Comparison of ENCODE assay signal across 9 cellular contexts in genomic region chr17:81858967-81859905, GRCh38. TPM values are rescaled to one million over a fixed set of nuclear protein-coding genes. Genes with fewer than 3 reads are reported as not detected.
DNase-seq lines count a peak whose midpoint lies in the region; ATAC-seq and TF ChIP-seq lines count a peak whose summit lies in the region.
"Had no signal": no experiment of that assay in that cellular context is flagged by ENCODE, and none has a peak within 500 bp of the region (broad histone marks: within the 10 kb centered on the region; RNA-seq: fewer than 3 reads in every experiment).

No MANE protein-coding gene starts in this region.

- H3K36me3 ChIP-seq in H7 (replicated peaks; ENCODE audit: control insufficient read depth, insufficient read depth, low read length) (peaks cover 30% of the 10 kb centered on the region), skeletal muscle tissue (ENCODE audit: control insufficient read depth in 3 of 3, insufficient read depth in 3 of 3, low read length in 3 of 3) (peaks cover 27 to 33% (median 31%) of the 10 kb centered on the region in 3 donors)

- intact Hi-C loops in sciatic nerve (cut with DNase I): no loop called here

- H3K27me3 ChIP-seq in H7 (ENCODE audit: control insufficient read depth, insufficient read depth, low read length) (no peaks in the 10 kb centered on the region), skeletal muscle tissue (ENCODE audit: control insufficient read depth in 3 of 3, insufficient read depth in 3 of 3, low read length in 3 of 3) (no peaks in the 10 kb centered on the region)

- H3K4me3 ChIP-seq in H7 (ENCODE audit: insufficient read depth, low read depth, low read length): peak overlapping the region; percentile 81
- peak overlapping the region; percentile 92 for H3K4me3 ChIP-seq in fibroblast of pulmonary artery (replicated peaks; ENCODE audit: low read depth, low read length)
- peak overlapping the region; percentile 73 to 87 (median 80) for H3K4me3 ChIP-seq in skeletal muscle tissue (ENCODE audit: low read length in 3 of 3)

- peaks cover 57 to 69% (median 61%) of the 10 kb centered on the region in 3 donors for H3K4me1 ChIP-seq in skeletal muscle tissue (ENCODE audit: control insufficient read depth in 3 of 3, insufficient read depth in 3 of 3, low read length in 3 of 3)

- H3K27ac ChIP-seq in skeletal muscle tissue (ENCODE audit: low read depth, low read length): peak overlapping the region; percentile 87

- ATAC-seq in GM18505 (IDR thresholded peaks at IDR 0.05; ENCODE audit: unreplicated experiment) (no peak), sciatic nerve (no peak), GM19328 (IDR thresholded peaks at IDR 0.05; ENCODE audit: unreplicated experiment) (no peak)

- no peak for TF ChIP-seq POLR2A in GM18505 (IDR thresholded peaks at IDR 0.05; ENCODE audit: borderline replicate concordance, extremely low read depth, insufficient read depth, insufficient read length)

- DNase-seq in H7: peak; percentile 20
- DNase-seq in SK-MEL-5 (ENCODE audit: low read depth, low spot score): peak; percentile 38
- DNase-seq in fibroblast of pulmonary artery (ENCODE audit: low read depth): peak; percentile 33
- no peak for DNase-seq in T-helper 9 cell
- DNase-seq in sciatic nerve (ENCODE audit: low spot score): no peak

- no peaks in the 10 kb centered on the region for H3K9me3 ChIP-seq in skeletal muscle tissue (ENCODE audit: control insufficient read depth in 3 of 3, low read length in 3 of 3)

- in situ Hi-C loops in SK-MEL-5 (cut with HindIII; ENCODE audit: low pct_unique_long_range_greater_than_20kb, low sequenced_read_pairs): no loop called here

- H3K9ac ChIP-seq in skeletal muscle tissue (ENCODE audit: low read depth in 1 of 3, low read length in 3 of 3): peak overlapping the region; percentile 73 to 92 (median 89)

- TF ChIP-seq CTCF in fibroblast of pulmonary artery (IDR thresholded peaks at IDR 0.05; ENCODE audit: low read length, missing control alignments): no peak

RNA-seq across cellular contexts. Expression of gene P4HB, which starts 1.1 kb away (rescaled TPM):
- total RNA-seq in H7 (2014; rRNA removed; shearing (Covaris generic)): 421 and 528 TPM in 2 replicates
- 1,826 and 1,949 TPM in 2 replicates for total RNA-seq in SK-MEL-5 (2014; rRNA removed; shearing (Covaris generic))
- 4,439 and 5,254 TPM in 2 replicates for polyA plus RNA-seq in SK-MEL-5 (2015; cell fraction: cytosol; rRNA removed)
- polyA plus RNA-seq in SK-MEL-5 (2015; cell fraction: nucleus; rRNA removed): 1,279 and 1,508 TPM in 2 replicates
- total RNA-seq in skeletal muscle tissue (264 TPM), sciatic nerve (248 TPM)

RNA-seq across cellular contexts. Expression of gene ARHGDIA, which starts 11.9 kb away (rescaled TPM):
- 127 and 158 TPM in 2 replicates for total RNA-seq in H7 (2014; rRNA removed; shearing (Covaris generic))
- total RNA-seq in SK-MEL-5 (2014; rRNA removed; shearing (Covaris generic)): 288 and 306 TPM in 2 replicates
- 1,017 and 1,021 TPM in 2 replicates for polyA plus RNA-seq in SK-MEL-5 (2015; cell fraction: cytosol; rRNA removed)
- polyA plus RNA-seq in SK-MEL-5 (2015; cell fraction: nucleus; rRNA removed): 496 and 560 TPM in 2 replicates
- 43.3 TPM for total RNA-seq in skeletal muscle tissue
- total RNA-seq in sciatic nerve: 387 TPM

RNA-seq across cellular contexts. Expression of gene PPP1R27, which starts 24.4 kb away (rescaled TPM):
- total RNA-seq in H7 (2014; rRNA removed; shearing (Covaris generic)): not detected in 2 replicates
- total RNA-seq in SK-MEL-5 (2014; rRNA removed; shearing (Covaris generic)): 0.56 and 0.63 TPM in 2 replicates
- 0.80 and 1.5 TPM in 2 replicates for polyA plus RNA-seq in SK-MEL-5 (2015; cell fraction: cytosol; rRNA removed)
- polyA plus RNA-seq in SK-MEL-5 (2015; cell fraction: nucleus; rRNA removed): 0.67 and 1.1 TPM in 2 replicates
- 35.0 TPM for total RNA-seq in skeletal muscle tissue
- total RNA-seq in sciatic nerve: not detected
- total RNA-seq: activated CD8-positive, alpha-beta memory T cell treated with anti-CD3 and anti-CD28 coated beads for 36 hours had no signal

RNA-seq across cellular contexts. Expression of gene MCRIP1, which starts 26.1 kb away (rescaled TPM):
- total RNA-seq in H7 (2014; rRNA removed; shearing (Covaris generic)): 180 and 204 TPM in 2 replicates
- total RNA-seq in SK-MEL-5 (2014; rRNA removed; shearing (Covaris generic)): 144 and 162 TPM in 2 replicates
- 204 and 284 TPM in 2 replicates for polyA plus RNA-seq in SK-MEL-5 (2015; cell fraction: cytosol; rRNA removed)
- polyA plus RNA-seq in SK-MEL-5 (2015; cell fraction: nucleus; rRNA removed): 103 and 138 TPM in 2 replicates
- total RNA-seq in skeletal muscle tissue (81.9 TPM), sciatic nerve (91.5 TPM)

RNA-seq across cellular contexts. Expression of gene ALYREF, which starts 32.1 kb away (rescaled TPM):
- 195 and 271 TPM in 2 replicates for total RNA-seq in H7 (2014; rRNA removed; shearing (Covaris generic))
- 245 and 252 TPM in 2 replicates for total RNA-seq in SK-MEL-5 (2014; rRNA removed; shearing (Covaris generic))
- 200 and 214 TPM in 2 replicates for polyA plus RNA-seq in SK-MEL-5 (2015; cell fraction: cytosol; rRNA removed)
- polyA plus RNA-seq in SK-MEL-5 (2015; cell fraction: nucleus; rRNA removed): 51.9 and 82.2 TPM in 2 replicates
- total RNA-seq in skeletal muscle tissue: 78.8 TPM
- total RNA-seq in sciatic nerve: 45.9 TPM

Comparison
In these comparisons a context has a peak if more than half of its experiments do, and no peak if none do; other contexts are left out.
1. DNase-seq: peak in H7 (single experiment), SK-MEL-5 (single experiment) and fibroblast of pulmonary artery (single experiment); none in T-helper 9 cell (single experiment) and sciatic nerve (single experiment).
2. RNA of gene PPP1R27, which starts 24.4 kb away (total RNA-seq): 35.0 TPM in skeletal muscle tissue (single experiment); 0.56 to 0.63 TPM in SK-MEL-5, not detected in H7 and not detected in sciatic nerve (single experiment); every median in the first group is over 10 times any median in the second.
3. Peak in every context shown above with its lines, with median percentiles within 50 percentile points of each other: H3K4me3 ChIP-seq.